Comparison of ENCODE assay signal across 15 cellular contexts in the genomic region with DNA sequence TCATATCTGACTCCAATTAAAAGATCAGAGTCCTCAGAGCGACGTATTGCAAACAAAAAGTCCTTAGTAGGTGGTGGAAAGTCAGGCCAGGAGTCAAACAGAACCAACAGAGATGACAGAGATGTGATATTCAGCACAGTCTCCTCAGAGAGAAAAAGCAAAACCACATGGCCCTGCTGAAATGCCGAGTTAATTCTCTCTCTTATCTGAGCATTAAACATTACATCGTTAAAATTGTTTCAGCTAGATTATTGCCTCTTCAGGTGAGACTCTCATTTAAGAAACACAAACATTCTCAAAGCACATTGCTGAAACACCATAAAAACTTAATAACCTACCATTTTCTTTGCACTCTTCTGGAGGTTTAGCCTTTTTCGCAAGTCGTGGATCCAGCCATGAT.
DNase-seq lines count a peak whose midpoint lies in the region; ATAC-seq and TF ChIP-seq lines count a peak whose summit lies in the region.
"Had no signal": no experiment of that assay in that cellular context is flagged by ENCODE, and none has a peak within 500 bp of the region (broad histone marks: within the 10 kb centered on the region; RNA-seq: fewer than 3 reads in every experiment).

No MANE protein-coding gene starts in this region.

- POLR2A ChIA-PET in A673 (lab: Charles Lee; ENCODE audit: low non-redundant PET) = no interaction called here

- H3K4me3 ChIP-seq in HUES64 (ENCODE audit: low read length) = no peak overlapping the region
- peak overlapping the region; percentile 72 for H3K4me3 ChIP-seq in SK-N-MC
- no peak overlapping the region for H3K4me3 ChIP-seq in iPS-18a (ENCODE audit: low read length)
- H3K4me3 ChIP-seq in psoas muscle = peak overlapping the region; percentile 19
- no peak overlapping the region for H3K4me3 ChIP-seq in A673 (ENCODE audit: low read depth, low read length, poor library complexity, severe bottlenecking)
- H3K4me3 ChIP-seq: PC-9 had no signal

- peak overlapping the region; percentile 39 for H3K9ac ChIP-seq in HUES64 (ENCODE audit: low read depth, low read length)
- peak overlapping the region; percentile 54 for H3K9ac ChIP-seq in SK-N-MC (ENCODE audit: insufficient read length)
- H3K9ac ChIP-seq in iPS-18a (ENCODE audit: low read length) = peak overlapping the region; percentile 8

- H3K4me1 ChIP-seq in HUES64 (ENCODE audit: insufficient read depth, low read length) (peaks cover 45% of the 10 kb centered on the region), iPS-18a (ENCODE audit: control insufficient read depth, low read depth, low read length) (peaks cover 30% of the 10 kb centered on the region), psoas muscle (peaks cover 9% of the 10 kb centered on the region), A673 (ENCODE audit: insufficient read depth, low read length, poor library complexity, severe bottlenecking) (no peaks in the 10 kb centered on the region)

- no peak for ATAC-seq in psoas muscle
- ATAC-seq in HG03442 (IDR thresholded peaks at IDR 0.05; ENCODE audit: unreplicated experiment) = no peak
- ATAC-seq: natural killer cell treated with Interleukin-12 subunit alpha and Interleukin-12 subunit beta and Interleukin-15 and Interleukin-18, amount 100 ng/mL, for 72 hours had no signal

- CTCF ChIA-PET in A673 (lab: Charles Lee) = no interaction called here

- H3K9me3 ChIP-seq in HUES64 (ENCODE audit: insufficient read depth, low read depth, low read length) (no peaks in the 10 kb centered on the region), SK-N-MC (ENCODE audit: low read depth, low read length) (no peaks in the 10 kb centered on the region), iPS-18a (ENCODE audit: control insufficient read depth, low read depth, low read length) (no peaks in the 10 kb centered on the region), psoas muscle (no peaks in the 10 kb centered on the region), A673 (ENCODE audit: low read depth, low read length, poor library complexity, severe bottlenecking) (no peaks in the 10 kb centered on the region)

- H3K27ac ChIP-seq in HUES64 (ENCODE audit: low read depth, low read length) (no peak overlapping the region; the same call in 1 of the 2 replicates), SK-N-MC (peak overlapping the region; percentile 52; the same call in 1 of the 2 replicates), iPS-18a (ENCODE audit: low read length) (peak overlapping the region; percentile 1), psoas muscle (no peak overlapping the region), A673 (ENCODE audit: low read depth, low read length, poor library complexity, severe bottlenecking) (no peak overlapping the region)
- H3K27ac ChIP-seq: PC-9 had no signal

- BruUV-seq in A673 (replicated peaks; lab: Mats Ljungman, UMichigan) = no TSS peak

- no peak for DNase-seq in SK-N-MC (ENCODE audit: low read depth, low spot score)
- DNase-seq in psoas muscle = no peak
- DNase-seq in NCI-H187 treated with DMSO at 0.1 percent for 48 hours (lab: John Stamatoyannopoulos, UW) = no peak
- DNase-seq in A673 (ENCODE audit: low spot score) = no peak
- DNase-seq: activated CD8-positive, alpha-beta memory T cell treated with anti-CD3 and anti-CD28 coated beads for 24 hours; amygdala; NCI-H1048; NCI-H446 treated with DMSO at 0.1 percent for 48 hours; PC-9; stimulated activated CD4-positive, alpha-beta T cell treated with anti-CD3 and anti-CD28 coated beads, Interleukin-4, amount 100 ng/mL, for 4 hours; SW 1271 had no signal

- H3K27me3 ChIP-seq in HUES64 (ENCODE audit: insufficient read depth, low read length) = no peaks in the 10 kb centered on the region
- no peaks in the 10 kb centered on the region for H3K27me3 ChIP-seq in iPS-18a (ENCODE audit: control insufficient read depth, insufficient read depth, low read length)
- no peaks in the 10 kb centered on the region for H3K27me3 ChIP-seq in psoas muscle (ENCODE audit: insufficient read depth in 3 of 3, low read length in 2 of 3)
- H3K27me3 ChIP-seq in A673 (replicated peaks; ENCODE audit: insufficient read depth, low read depth, low read length, poor library complexity) = peaks cover 42% of the 10 kb centered on the region

- H3K36me3 ChIP-seq in HUES64 (ENCODE audit: insufficient read depth, low read length) (peaks cover 6% of the 10 kb centered on the region; the same call in 1 of the 2 replicates), SK-N-MC (ENCODE audit: insufficient read depth, low read length) (no peaks in the 10 kb centered on the region), iPS-18a (ENCODE audit: control insufficient read depth, low read depth, low read length) (no peaks in the 10 kb centered on the region), psoas muscle (ENCODE audit: insufficient read depth in 1 of 2, low read depth in 1 of 2) (no peaks in the 10 kb centered on the region), A673 (ENCODE audit: insufficient read depth, low read length, poor library complexity, severe bottlenecking) (no peaks in the 10 kb centered on the region)

- TF ChIP-seq CTCF in psoas muscle (IDR thresholded peaks at IDR 0.05) = no peak
- TF ChIP-seq CTCF in A673 (conservative IDR thresholded peaks at IDR 0.05; ENCODE audit: low read depth, low read length) = no peak

- intact Hi-C loops in psoas muscle (cut with DNase I) (no loop called here), A673 (cut with micrococcal nuclease; ENCODE audit: unreplicated experiment) (no loop called here)

- 93% methylated on average over 6 of the region's 6 CpGs for WGBS in HUES64
- WGBS in psoas muscle, 3 donors = 63 to 72% (median 65%) methylated on average over 6 of the region's 6 CpGs

Comparison
In these comparisons a context has a peak if more than half of its experiments do, and no peak if none do; other contexts are left out.
1. H3K27ac ChIP-seq: peak in SK-N-MC (single experiment) and iPS-18a (single experiment); none in HUES64 (single experiment), psoas muscle (single experiment) and A673 (single experiment).
2. H3K4me3 ChIP-seq: peak in SK-N-MC (single experiment) and psoas muscle (single experiment); none in HUES64 (single experiment), iPS-18a (single experiment) and A673 (single experiment).
3. Peak in every context shown above with its lines, with median percentiles within 50 percentile points of each other: H3K9ac ChIP-seq.